ENCODE assay signal across 40 cellular contexts in the genomic region with DNA sequence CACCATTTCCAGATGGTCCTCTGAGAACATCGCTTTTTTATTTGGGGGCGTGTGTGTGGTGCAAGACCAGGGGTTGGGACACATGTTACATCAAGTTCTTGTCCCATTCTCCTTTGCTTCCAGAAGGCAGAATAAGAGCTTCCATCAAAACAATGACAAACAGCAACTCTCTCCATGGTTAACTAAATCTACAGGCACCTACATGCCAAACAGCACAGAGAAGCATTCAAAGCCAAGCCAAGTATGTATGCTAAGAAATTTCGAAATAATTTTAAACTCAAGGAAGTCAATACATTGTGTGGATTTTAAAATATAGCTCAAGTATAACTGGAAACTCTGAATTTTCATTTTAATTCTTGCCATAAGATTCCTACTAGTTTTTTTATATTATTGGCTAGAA.
"Had no signal": no experiment of that assay in that cellular context is flagged by ENCODE, and none has a peak within 500 bp of the region (broad histone marks: within the 10 kb centered on the region; RNA-seq: fewer than 3 reads in every experiment).

No MANE protein-coding gene starts in this region.

- H3K27me3 ChIP-seq: adrenal gland, body of pancreas, brain microvascular endothelial cell, breast epithelium had no signal

- H3K4me3 Mint-ChIP-seq: activated CD4-positive, alpha-beta memory T cell treated with anti-CD3 and anti-CD28 coated beads, Interleukin-2, amount 10 ng/mL, durations not matched to agents 7 days and 5 days; activated CD4-positive, alpha-beta T cell treated with anti-CD3 and anti-CD28 coated beads for 36 hours; activated CD4-positive, alpha-beta T cell treated with anti-CD3 and anti-CD28 coated beads, Interleukin-2, amount 10 ng/mL, durations not matched to agents 7 days and 5 days; activated CD8-positive, alpha-beta memory T cell treated with anti-CD3 and anti-CD28 coated beads, Interleukin-2, amount 10 ng/mL, durations not matched to agents 7 days and 5 days; activated CD8-positive, alpha-beta T cell treated with anti-CD3 and anti-CD28 coated beads, Interleukin-2, amount 10 ng/mL, durations not matched to agents 7 days and 5 days; activated naive CD4-positive, alpha-beta T cell treated with anti-CD3 and anti-CD28 coated beads, Interleukin-2, amount 10 ng/mL, durations not matched to agents 7 days and 5 days; activated naive CD4-positive, alpha-beta T cell treated with anti-CD3 and anti-CD28 coated beads, Interleukin-2, amount 50 U/mL, for 24 hours; activated naive CD8-positive, alpha-beta T cell; activated naive CD8-positive, alpha-beta T cell treated with anti-CD3 and anti-CD28 coated beads, Interleukin-2, amount 10 ng/mL, durations not matched to agents 7 days and 5 days; activated naive CD8-positive, alpha-beta T cell treated with anti-CD3 and anti-CD28 coated beads, Interleukin-2, amount 50 U/mL, for 24 hours; activated T-cell treated with anti-CD3 and anti-CD28 coated beads, Interleukin-2, amount 50 U/mL, for 24 hours; T-helper 1 cell treated with Interleukin-12 subunit alpha and Interleukin-12 subunit beta and Interleukin-4 antibody, amounts not matched to agents 30 μg/mL and 1 μg/mL, for 36 hours; T-helper 2 cell treated with Interferon-gamma antibody and Interleukin-4, amounts not matched to agents 5 μg/mL and 100 μg/mL, for 36 hours; WTC11 had no signal

- ATAC-seq: activated CD4-positive, alpha-beta T cell treated with anti-CD3 and anti-CD28 coated beads for 36 hours; activated CD4-positive, CD25-positive, alpha-beta regulatory T cell treated with anti-CD3 and anti-CD28 coated beads, Interleukin-2, amount 50 U/mL, for 24 hours; activated CD8-positive, alpha-beta memory T cell treated with anti-CD3 and anti-CD28 coated beads, Interleukin-2, amount 10 ng/mL, durations not matched to agents 7 days and 5 days; activated CD8-positive, alpha-beta T cell treated with anti-CD3 and anti-CD28 coated beads, Interleukin-2, amount 10 ng/mL, durations not matched to agents 7 days and 5 days; activated naive CD8-positive, alpha-beta T cell treated with anti-CD3 and anti-CD28 coated beads, Interleukin-2, amount 50 U/mL, for 24 hours; body of pancreas; WTC11 had no signal

- DNase-seq: activated CD4-positive, alpha-beta memory T cell treated with anti-CD3 and anti-CD28 coated beads, Interleukin-2, amount 10 ng/mL, durations not matched to agents 7 days and 5 days; activated CD4-positive, alpha-beta T cell treated with anti-CD3 and anti-CD28 coated beads for 1 hour; activated CD4-positive, alpha-beta T cell treated with anti-CD3 and anti-CD28 coated beads for 36 hours; activated CD4-positive, alpha-beta T cell treated with anti-CD3 and anti-CD28 coated beads for 48 hours; activated CD4-positive, alpha-beta T cell treated with anti-CD3 and anti-CD28 coated beads, Interleukin-2, amount 10 ng/mL, durations not matched to agents 7 days and 5 days; activated CD4-positive, alpha-beta T cell treated with anti-CD3 and anti-CD28 coated beads, Interleukin-2, amount 50 U/mL, for 48 hours; activated CD4-positive, CD25-positive, alpha-beta regulatory T cell; activated CD8-positive, alpha-beta memory T cell treated with anti-CD3 and anti-CD28 coated beads for 24 hours; activated CD8-positive, alpha-beta memory T cell treated with anti-CD3 and anti-CD28 coated beads, Interleukin-2, amount 10 ng/mL, durations not matched to agents 7 days and 5 days; activated CD8-positive, alpha-beta memory T cell treated with anti-CD3 and anti-CD28 coated beads, Interleukin-2, amount 50 U/mL, for 48 hours; activated CD8-positive, alpha-beta T cell treated with anti-CD3 and anti-CD28 coated beads, Interleukin-2, amount 10 ng/mL, durations not matched to agents 7 days and 5 days; activated effector memory CD4-positive, alpha-beta T cell treated with Interleukin-2 at 50 U/mL for 16 hours; activated gamma-delta T cell; activated naive CD4-positive, alpha-beta T cell treated with anti-CD3 and anti-CD28 coated beads, Interleukin-2, amount 10 ng/mL, durations not matched to agents 7 days and 5 days; activated naive CD4-positive, alpha-beta T cell treated with Interleukin-2 at 50 U/mL for 16 hours; activated naive CD8-positive, alpha-beta T cell treated with anti-CD3 and anti-CD28 coated beads, Interleukin-2, amount 10 ng/mL, durations not matched to agents 7 days and 5 days; activated naive CD8-positive, alpha-beta T cell treated with anti-CD3 and anti-CD28 coated beads, Interleukin-2, amount 50 U/mL, for 24 hours; activated T-cell treated with anti-CD3 and anti-CD28 coated beads, Interleukin-2, amount 50 U/mL, for 24 hours; activated T-cell treated with anti-CD3 and anti-CD28 coated beads, Interleukin-2, amount 50 U/mL, for 48 hours; adrenal gland; amniotic stem cell; aorta; body of pancreas; brain microvascular endothelial cell; caudate nucleus; SW 1271; T-helper 1 cell; T-helper 2 cell; T-helper 9 cell; WERI-Rb-1 had no signal

- H3K4me1 Mint-ChIP-seq: activated naive CD4-positive, alpha-beta T cell treated with anti-CD3 and anti-CD28 coated beads, Interleukin-2, amount 10 ng/mL, durations not matched to agents 7 days and 5 days; activated naive CD4-positive, alpha-beta T cell treated with anti-CD3 and anti-CD28 coated beads, Interleukin-2, amount 50 U/mL, for 24 hours; WTC11 had no signal

- H3K9me3 Mint-ChIP-seq: activated CD4-positive, alpha-beta memory T cell treated with anti-CD3 and anti-CD28 coated beads, Interleukin-2, amount 10 ng/mL, durations not matched to agents 7 days and 5 days; activated CD4-positive, alpha-beta T cell treated with anti-CD3 and anti-CD28 coated beads, Interleukin-2, amount 10 ng/mL, durations not matched to agents 7 days and 5 days; activated naive CD4-positive, alpha-beta T cell treated with anti-CD3 and anti-CD28 coated beads, Interleukin-2, amount 10 ng/mL, durations not matched to agents 7 days and 5 days; activated naive CD4-positive, alpha-beta T cell treated with anti-CD3 and anti-CD28 coated beads, Interleukin-2, amount 50 U/mL, for 24 hours; activated naive CD8-positive, alpha-beta T cell treated with anti-CD3 and anti-CD28 coated beads, Interleukin-2, amount 10 ng/mL, durations not matched to agents 7 days and 5 days; activated naive CD8-positive, alpha-beta T cell treated with anti-CD3 and anti-CD28 coated beads, Interleukin-2, amount 50 U/mL, for 24 hours; activated T-cell treated with anti-CD3 and anti-CD28 coated beads, Interleukin-2, amount 50 U/mL, for 24 hours; activated T-helper 2 cell treated with anti-CD3 and anti-CD28 coated beads, Interferon-gamma antibody, Interleukin-2, Interleukin-4, amounts not matched to agents 10 μg/mL and 5 μg/mL and 100 μg/mL, durations not matched to agents 14 hours and 24 hours and 36 hours; T-helper 1 cell treated with Interleukin-12 subunit alpha and Interleukin-12 subunit beta and Interleukin-4 antibody, amounts not matched to agents 30 μg/mL and 1 μg/mL, for 36 hours; T-helper 2 cell treated with Interferon-gamma antibody and Interleukin-4, amounts not matched to agents 5 μg/mL and 100 μg/mL, for 36 hours; WTC11 had no signal

- H3K36me3 Mint-ChIP-seq: activated CD8-positive, alpha-beta memory T cell treated with anti-CD3 and anti-CD28 coated beads, Interleukin-2, amount 10 ng/mL, durations not matched to agents 7 days and 5 days; activated naive CD4-positive, alpha-beta T cell treated with anti-CD3 and anti-CD28 coated beads, Interleukin-2, amount 10 ng/mL, durations not matched to agents 7 days and 5 days; activated naive CD4-positive, alpha-beta T cell treated with anti-CD3 and anti-CD28 coated beads, Interleukin-2, amount 50 U/mL, for 24 hours; activated naive CD8-positive, alpha-beta T cell; activated naive CD8-positive, alpha-beta T cell treated with anti-CD3 and anti-CD28 coated beads, Interleukin-2, amount 10 ng/mL, durations not matched to agents 7 days and 5 days; WTC11 had no signal

- H3K36me3 ChIP-seq: adrenal gland, brain microvascular endothelial cell, breast epithelium, cardiac muscle cell, WERI-Rb-1 had no signal

- H3K27ac Mint-ChIP-seq: activated CD4-positive, alpha-beta memory T cell treated with anti-CD3 and anti-CD28 coated beads, Interleukin-2, amount 10 ng/mL, durations not matched to agents 7 days and 5 days; activated CD4-positive, alpha-beta T cell treated with anti-CD3 and anti-CD28 coated beads for 36 hours; activated CD4-positive, alpha-beta T cell treated with anti-CD3 and anti-CD28 coated beads, Interleukin-2, amount 10 ng/mL, durations not matched to agents 7 days and 5 days; activated CD8-positive, alpha-beta memory T cell treated with anti-CD3 and anti-CD28 coated beads, Interleukin-2, amount 10 ng/mL, durations not matched to agents 7 days and 5 days; activated CD8-positive, alpha-beta T cell treated with anti-CD3 and anti-CD28 coated beads, Interleukin-2, amount 10 ng/mL, durations not matched to agents 7 days and 5 days; activated naive CD4-positive, alpha-beta T cell treated with anti-CD3 and anti-CD28 coated beads, Interleukin-2, amount 10 ng/mL, durations not matched to agents 7 days and 5 days; activated naive CD4-positive, alpha-beta T cell treated with anti-CD3 and anti-CD28 coated beads, Interleukin-2, amount 50 U/mL, for 24 hours; activated naive CD8-positive, alpha-beta T cell; activated naive CD8-positive, alpha-beta T cell treated with anti-CD3 and anti-CD28 coated beads, Interleukin-2, amount 10 ng/mL, durations not matched to agents 7 days and 5 days; activated naive CD8-positive, alpha-beta T cell treated with anti-CD3 and anti-CD28 coated beads, Interleukin-2, amount 50 U/mL, for 24 hours; activated T-cell treated with anti-CD3 and anti-CD28 coated beads, Interleukin-2, amount 50 U/mL, for 24 hours; T-helper 1 cell treated with Interleukin-12 subunit alpha and Interleukin-12 subunit beta and Interleukin-4 antibody, amounts not matched to agents 30 μg/mL and 1 μg/mL, for 36 hours; T-helper 2 cell treated with Interferon-gamma antibody and Interleukin-4, amounts not matched to agents 5 μg/mL and 100 μg/mL, for 36 hours; WTC11 had no signal

- H3K9me3 ChIP-seq: adrenal gland, body of pancreas, breast epithelium had no signal

- H3K4me1 ChIP-seq: adrenal gland, breast epithelium had no signal

- H3K4me3 ChIP-seq: adrenal gland, body of pancreas, breast epithelium, cardiac muscle cell had no signal

- FAIRE-seq: astrocyte had no signal

- H3K27ac ChIP-seq: adrenal gland, body of pancreas, brain microvascular endothelial cell, breast epithelium, cardiac muscle cell, WERI-Rb-1 had no signal
